Comparison of ENCODE assay signal across 14 cellular contexts in the genomic region with DNA sequence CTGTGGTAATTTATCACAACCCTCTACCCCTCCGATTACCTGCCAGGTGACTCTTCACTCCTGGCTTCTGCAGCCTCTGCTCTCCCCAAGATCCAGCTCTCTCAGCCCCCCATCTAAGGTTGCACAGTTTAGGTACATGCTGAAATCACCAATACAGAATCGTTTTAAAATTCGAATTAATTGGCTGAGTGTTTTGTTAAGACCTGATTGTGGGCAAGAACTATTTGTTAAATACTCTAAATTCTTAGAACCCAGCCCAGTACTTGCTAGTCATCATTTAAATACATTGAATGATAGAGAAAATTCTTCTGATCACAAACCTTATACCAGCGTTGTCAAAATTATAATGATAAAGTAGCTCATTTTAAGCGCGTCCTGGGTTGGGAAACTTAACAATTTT.
A peak's percentile ranks its signal among the peaks of the same experiment; 100 is the strongest.
DNase-seq lines count a peak whose midpoint lies in the region; ATAC-seq and TF ChIP-seq lines count a peak whose summit lies in the region.
"Had no signal": no experiment of that assay in that cellular context is flagged by ENCODE, and none has a peak within 500 bp of the region (broad histone marks: within the 10 kb centered on the region; RNA-seq: fewer than 3 reads in every experiment).

No MANE protein-coding gene starts in this region.

- H3K27me3 Mint-ChIP-seq in T-helper 17 cell, result no peaks in the 10 kb centered on the region
- H3K27me3 Mint-ChIP-seq: B cell had no signal

- H3K27me3 ChIP-seq in IMR-90 (ENCODE audit: control insufficient read depth, insufficient read depth, low read length) (no peaks in the 10 kb centered on the region), mesenchymal stem cell (ENCODE audit: control insufficient read depth in 1 of 2, insufficient read depth in 1 of 2, low read length in 2 of 2) (no peaks in the 10 kb centered on the region), smooth muscle cell (ENCODE audit: low read depth) (no peaks in the 10 kb centered on the region)

- no peaks in the 10 kb centered on the region for H3K36me3 Mint-ChIP-seq in T-helper 17 cell (ENCODE audit: low read depth)
- no peaks in the 10 kb centered on the region for H3K36me3 Mint-ChIP-seq in activated naive CD4-positive, alpha-beta T cell treated with anti-CD3 and anti-CD28 coated beads, Interleukin-2, amount 50 U/mL, for 72 hours

- TF ChIP-seq POLR2A in IMR-90 (IDR thresholded peaks at IDR 0.05; ENCODE audit: low read depth, low read length), result no peak

- H3K9me1 ChIP-seq in IMR-90 (ENCODE audit: insufficient read depth, low read length), result no peaks in the 10 kb centered on the region

- H2BK5ac ChIP-seq in IMR-90 (ENCODE audit: low read depth, low read length, poor library complexity, severe bottlenecking) (no peak overlapping the region), mesenchymal stem cell (ENCODE audit: low read depth, low read length, poor library complexity, severe bottlenecking) (no peak overlapping the region)

- H3K18ac ChIP-seq in IMR-90 (ENCODE audit: low read depth, low read length) (no peak overlapping the region), mesenchymal stem cell (ENCODE audit: low read depth in 1 of 2, low read length in 2 of 2) (peak overlapping the region in 1 of 2 experiments; percentile 83)

- DNase-seq in IMR-90 (no peak), T-helper 17 cell (no peak), mesenchymal stem cell (no peak), smooth muscle cell (lab: John Stamatoyannopoulos, UW; ENCODE audit: unreplicated experiment) (no peak), GF-D8 (lab: John Stamatoyannopoulos, UW) (no peak)
- DNase-seq in activated effector memory CD4-positive, alpha-beta T cell treated with anti-CD3 and anti-CD28 coated beads, Interleukin-2, amount 50 U/mL, for 16 hours, result no peak
- no peak for DNase-seq in activated naive CD4-positive, alpha-beta T cell treated with anti-CD3 and anti-CD28 coated beads, Interleukin-2, amount 50 U/mL, for 72 hours (ENCODE audit: low spot score in 2 of 2)
- DNase-seq in activated T-cell treated with anti-CD3 and anti-CD28 coated beads, Interleukin-2, amount 50 U/mL, for 48 hours, result no peak
- DNase-seq: C1 segment of cervical spinal cord; CD4-positive, alpha-beta T cell; DMS153; DND-41 had no signal

- peak overlapping the region; percentile 92 to 95 for H2BK12ac ChIP-seq in mesenchymal stem cell (ENCODE audit: low read length in 2 of 2)

- H3K27ac ChIP-seq in IMR-90 (ENCODE audit: insufficient read depth, low read length), result no peak overlapping the region
- H3K27ac ChIP-seq in mesenchymal stem cell (ENCODE audit: low read length, poor library complexity, severe bottlenecking), result no peak overlapping the region
- H3K27ac ChIP-seq in smooth muscle cell (ENCODE audit: low read depth), result peak overlapping the region; percentile 95

- H2AFZ ChIP-seq in IMR-90 (replicated peaks; ENCODE audit: low read length, poor library complexity) (no peak overlapping the region), mesenchymal stem cell (ENCODE audit: low read depth, low read length) (no peak overlapping the region), smooth muscle cell (ENCODE audit: low read depth) (no peak overlapping the region)

- H4K20me1 ChIP-seq in IMR-90 (ENCODE audit: insufficient read depth, low read length), result no peaks in the 10 kb centered on the region
- H4K20me1 ChIP-seq in smooth muscle cell (ENCODE audit: low read depth), result no peaks in the 10 kb centered on the region

- H3K79me1 ChIP-seq in IMR-90 (ENCODE audit: low read depth in 1 of 2, low read length in 2 of 2) (no peaks in the 10 kb centered on the region), mesenchymal stem cell (replicated peaks; ENCODE audit: low read length, poor library complexity, severe bottlenecking) (no peaks in the 10 kb centered on the region)

- dilution Hi-C loops in IMR-90 (cut with HindIII; ENCODE audit: low sequenced_read_pairs, unreplicated experiment), result no loop called here

- no peaks in the 10 kb centered on the region for H3K79me2 ChIP-seq in smooth muscle cell (ENCODE audit: low read depth)

- peaks cover 3% of the 10 kb centered on the region for H3K4me1 Mint-ChIP-seq in T-helper 17 cell

- no peaks in the 10 kb centered on the region for H3K9me3 Mint-ChIP-seq in activated naive CD4-positive, alpha-beta T cell treated with anti-CD3 and anti-CD28 coated beads, Interleukin-2, amount 50 U/mL, for 72 hours
- H3K9me3 Mint-ChIP-seq: CD4-positive, alpha-beta T cell had no signal

- H2AK5ac ChIP-seq in IMR-90 (ENCODE audit: low read depth, low read length) (no peak overlapping the region), mesenchymal stem cell (ENCODE audit: low read length, severe bottlenecking) (peak overlapping the region; percentile 84)

- ATAC-seq in IMR-90 (ENCODE audit: low read depth) (no peak), T-helper 17 cell (no peak)
- no peak for ATAC-seq in activated naive CD4-positive, alpha-beta T cell treated with anti-CD3 and anti-CD28 coated beads, Interleukin-2, amount 50 U/mL, for 72 hours

- no peak overlapping the region; the same call in 1 of the 2 replicates for H4K91ac ChIP-seq in IMR-90 (ENCODE audit: insufficient read depth, low read depth, low read length)
- H4K91ac ChIP-seq in mesenchymal stem cell (ENCODE audit: low read length), result peak overlapping the region; percentile 68

- no peak for TF ChIP-seq RAD21 in IMR-90 (IDR thresholded peaks at IDR 0.05; ENCODE audit: low read length)

- no TSS peak for BruUV-seq in IMR-90 (replicated peaks; lab: Mats Ljungman, UMichigan)

- intact Hi-C loops in IMR-90 (cut with micrococcal nuclease), result no loop called here

- H3K9me3 ChIP-seq in IMR-90 (ENCODE audit: control insufficient read depth, insufficient read depth, low read length) (no peaks in the 10 kb centered on the region), T-helper 17 cell (ENCODE audit: control insufficient read depth, low read length, poor library complexity, severe bottlenecking) (no peaks in the 10 kb centered on the region), mesenchymal stem cell (ENCODE audit: control insufficient read depth, low read length) (no peaks in the 10 kb centered on the region), smooth muscle cell (replicated peaks; ENCODE audit: low read depth) (no peaks in the 10 kb centered on the region)
- H3K9me3 ChIP-seq: HAP-1 had no signal

- H2BK15ac ChIP-seq in IMR-90 (ENCODE audit: low read depth, low read length) (no peak overlapping the region), mesenchymal stem cell (ENCODE audit: low read depth, poor library complexity, severe bottlenecking) (no peak overlapping the region)

- peak overlapping the region; percentile 61 for H3K27ac Mint-ChIP-seq in T-helper 17 cell
- H3K27ac Mint-ChIP-seq in activated naive CD4-positive, alpha-beta T cell treated with anti-CD3 and anti-CD28 coated beads, Interleukin-2, amount 50 U/mL, for 72 hours, result no peak overlapping the region
- H3K27ac Mint-ChIP-seq: B cell; CD4-positive, alpha-beta T cell had no signal

- CTCF ChIA-PET in IMR-90 (lab: Yijun Ruan, JAX), result interaction anchor here (1.2 to 1.3 kb wide), 2 partner anchors 15 to 82 kb away, joined by 3 to 7 read pairs; no protein-coding TSS in a partner anchor

- H4K8ac ChIP-seq in IMR-90 (ENCODE audit: low read depth in 2 of 2, low read length in 2 of 2) (no peak overlapping the region), mesenchymal stem cell (ENCODE audit: low read length) (peak overlapping the region; percentile 60)

- H3K36me3 ChIP-seq in IMR-90 (ENCODE audit: control insufficient read depth, insufficient read depth, low read length) (no peaks in the 10 kb centered on the region), mesenchymal stem cell (ENCODE audit: control insufficient read depth in 1 of 2, insufficient read depth in 2 of 2, low read depth in 1 of 2, low read length in 2 of 2) (no peaks in the 10 kb centered on the region), smooth muscle cell (ENCODE audit: low read depth) (no peaks in the 10 kb centered on the region)
- H3K36me3 ChIP-seq: HAP-1 had no signal

- H4K5ac ChIP-seq in IMR-90 (ENCODE audit: low read depth, low read length), result no peak overlapping the region

- H3K4me3 Mint-ChIP-seq in T-helper 17 cell, result no peak overlapping the region
- H3K4me3 Mint-ChIP-seq: B cell; CD4-positive, alpha-beta T cell had no signal

- H2BK20ac ChIP-seq in IMR-90 (ENCODE audit: low read depth, low read length), result no peak overlapping the region; the same call in 1 of the 2 replicates

- no peak overlapping the region for H3K4me3 ChIP-seq in IMR-90 (ENCODE audit: insufficient read depth, low read depth, low read length)
- no peak overlapping the region for H3K4me3 ChIP-seq in mesenchymal stem cell (ENCODE audit: insufficient read depth in 1 of 2, low read depth in 1 of 2, low read length in 2 of 2)
- H3K4me3 ChIP-seq in smooth muscle cell, result no peak overlapping the region
- H3K4me3 ChIP-seq: HAP-1 had no signal

- no peak overlapping the region for H2AK9ac ChIP-seq in IMR-90 (replicated peaks; ENCODE audit: low read depth, low read length, poor library complexity)

- no peak overlapping the region for H3K4me2 ChIP-seq in IMR-90 (ENCODE audit: low read depth, low read length)
- H3K4me2 ChIP-seq in mesenchymal stem cell (ENCODE audit: low read length, poor library complexity, severe bottlenecking), result no peak overlapping the region
- peak overlapping the region; percentile 65 for H3K4me2 ChIP-seq in smooth muscle cell

- H3K23ac ChIP-seq in IMR-90 (ENCODE audit: low read depth, low read length) (no peak overlapping the region; the same call in 1 of the 2 replicates), mesenchymal stem cell (ENCODE audit: low read length in 2 of 2) (no peak overlapping the region)

- H3K4ac ChIP-seq in IMR-90 (ENCODE audit: low read depth, low read length), result peak overlapping the region; percentile 52
- peak overlapping the region in 1 of 2 experiments; percentile 40 for H3K4ac ChIP-seq in mesenchymal stem cell (ENCODE audit: low read depth in 1 of 2, low read length in 2 of 2)

- H3K14ac ChIP-seq in IMR-90 (replicated peaks; ENCODE audit: low read depth, low read length), result 0 out of 2 replicates have a peak overlapping the region, but pooled peaks have one; percentile 61
- no peak overlapping the region for H3K14ac ChIP-seq in mesenchymal stem cell (ENCODE audit: low read length in 2 of 2)

- POLR2A ChIA-PET in IMR-90 (lab: Charles Lee; ENCODE audit: unreplicated experiment), result interaction anchor here (0.8 kb wide), 1 partner anchor 9 kb away, joined by 4 read pairs; no protein-coding TSS in a partner anchor

- no peak overlapping the region for H3K56ac ChIP-seq in IMR-90 (ENCODE audit: extremely low read depth, insufficient read depth, low read length)

- peaks cover 3% of the 10 kb centered on the region; the same call in 1 of the 2 replicates for H3K4me1 ChIP-seq in IMR-90 (ENCODE audit: control insufficient read depth, insufficient read depth, low read length)
- H3K4me1 ChIP-seq in mesenchymal stem cell (ENCODE audit: control insufficient read depth, insufficient read depth, low read depth, low read length), result no peaks in the 10 kb centered on the region
- H3K4me1 ChIP-seq in smooth muscle cell (ENCODE audit: low read depth), result peaks cover 20% of the 10 kb centered on the region
- H3K4me1 ChIP-seq: HAP-1 had no signal

- in situ Hi-C loops in IMR-90 (cut with MboI; ENCODE audit: low sequenced_read_pairs), result no loop called here

- TF ChIP-seq CTCF in IMR-90 (conservative IDR thresholded peaks at IDR 0.05; ENCODE audit: low read depth, low read length) (no peak), smooth muscle cell (IDR thresholded peaks at IDR 0.05; ENCODE audit: borderline replicate concordance, insufficient read depth, poor library complexity, severe bottlenecking) (no peak)

- H3K9ac ChIP-seq in IMR-90 (ENCODE audit: low read depth, low read length) (no peak overlapping the region), mesenchymal stem cell (ENCODE audit: low read length) (no peak overlapping the region), smooth muscle cell (ENCODE audit: low read depth) (peak overlapping the region; percentile 40)

- H2BK120ac ChIP-seq in IMR-90 (ENCODE audit: low read depth, low read length), result peak overlapping the region; percentile 57; the same call in 1 of the 2 replicates
- H2BK120ac ChIP-seq in mesenchymal stem cell (ENCODE audit: low read depth, low read length), result no peak overlapping the region

- H3F3A ChIP-seq in smooth muscle cell (ENCODE audit: low read depth), result peaks cover 39% of the 10 kb centered on the region

- no CpG with 5 or more reads among the region's 6 CpGs for WGBS in IMR-90 (ENCODE audit: extremely low coverage in 2 of 2, insufficient read length in 1 of 2), 2 experiments
- WGBS in mesenchymal stem cell, result 100% methylated on average over 1 of the region's 6 CpGs
- 88% methylated on average over 6 of the region's 6 CpGs for WGBS in smooth muscle cell (ENCODE audit: low lambda C conversion rate)
